In the genomic region with DNA sequence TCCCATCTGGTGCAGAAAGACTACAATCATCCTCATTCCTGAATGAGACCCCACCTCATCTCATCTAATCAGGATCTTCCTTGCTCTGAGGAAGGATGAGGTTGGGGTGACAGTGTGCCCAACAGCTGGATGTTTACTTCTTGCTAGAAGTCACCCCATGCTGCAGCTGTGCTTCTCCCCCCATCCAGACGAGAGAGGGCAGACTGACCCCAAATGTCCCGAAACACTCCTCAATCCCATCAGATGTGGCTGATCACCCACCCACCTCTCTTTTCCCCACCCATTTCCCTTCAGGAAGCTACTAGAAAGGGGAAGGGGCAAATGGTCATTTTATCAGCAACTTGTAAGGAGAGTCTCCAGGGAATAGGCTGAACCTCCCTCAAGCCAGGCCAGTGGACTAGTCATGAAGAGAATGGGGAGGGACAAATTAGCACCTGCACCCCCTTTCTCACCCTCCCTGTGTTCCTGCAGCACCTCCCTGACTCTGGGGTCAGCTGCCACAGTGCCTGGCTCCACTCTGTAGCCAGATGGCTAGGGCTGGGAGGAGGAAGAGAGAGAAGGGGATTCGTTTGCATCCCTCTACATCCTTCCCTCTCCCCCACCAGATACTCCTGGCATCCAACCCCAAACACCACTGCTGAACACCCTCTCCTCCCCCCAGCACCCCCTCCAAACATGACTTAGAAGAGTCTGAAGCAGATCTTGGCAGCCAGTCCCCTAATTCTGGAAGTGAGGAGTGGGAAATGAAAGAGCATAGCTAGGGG, we compare ENCODE assay signal across 8 cellular contexts. TPM values are rescaled to one million over a fixed set of nuclear protein-coding genes. Genes with fewer than 3 reads are reported as not detected.
DNase-seq lines count a peak whose midpoint lies in the region; ATAC-seq, FAIRE-seq and TF ChIP-seq lines count a peak whose summit lies in the region.

No MANE protein-coding gene starts in this region.

- 72% methylated on average over 3 of the region's 3 CpGs for WGBS in SK-N-SH (ENCODE audit: low lambda C conversion rate)

- peaks cover 27 to 57% of the 10 kb centered on the region in 2 experiments for H3K4me1 ChIP-seq in SK-N-SH (ENCODE audit: control insufficient read depth in 1 of 2, insufficient read depth in 2 of 2, low read depth in 1 of 2, low read length in 1 of 2)
- peaks cover 61% of the 10 kb centered on the region for H3K4me1 ChIP-seq in keratinocyte (ENCODE audit: control insufficient read depth, extremely low read depth, insufficient read depth, low read length)

- H3K9me2 ChIP-seq in SK-N-SH = no peaks in the 10 kb centered on the region

- no peak for FAIRE-seq in keratinocyte (lab: Jason Lieb, UNC)

- dilution Hi-C loops in keratinocyte (cut with MboI; ENCODE audit: extremely low pct_ligation_motif_present, low sequenced_read_pairs) = no loop called here

- H3K4me3 Mint-ChIP-seq in activated naive CD8-positive, alpha-beta T cell = peak overlapping the region; percentile 95

- H3K4me2 ChIP-seq in SK-N-SH (peak overlapping the region; percentile 98), keratinocyte (ENCODE audit: control insufficient read depth, extremely low read depth, insufficient read depth, low read depth, low read length) (peak overlapping the region; percentile 100)

- peak overlapping the region; percentile 58 for H3K27ac Mint-ChIP-seq in activated naive CD8-positive, alpha-beta T cell

- H2AFZ ChIP-seq in SK-N-SH (ENCODE audit: low read depth) = no peak overlapping the region
- no peak overlapping the region for H2AFZ ChIP-seq in keratinocyte (ENCODE audit: control insufficient read depth, low read length)

- CTCF ChIA-PET in SK-N-SH (lab: Yijun Ruan, JAX) = interaction anchor here (0.6 to 1.3 kb wide), 4 partner anchors 15 to 131 kb away, joined by 3 to 5 read pairs (median 3); no protein-coding TSS in a partner anchor

- TF ChIP-seq CTCF in SK-N-SH (IDR thresholded peaks at IDR 0.05) = no peak
- TF ChIP-seq CTCF in keratinocyte (optimal IDR thresholded peaks at IDR 0.05 in 1 of 3, IDR thresholded peaks at IDR 0.05 in 1 of 3, conservative IDR thresholded peaks at IDR 0.05 in 1 of 3; ENCODE audit: extremely low read depth in 1 of 3, insufficient read depth in 2 of 3, low read length in 3 of 3) = no peak

- no peaks in the 10 kb centered on the region for H3K27me3 Mint-ChIP-seq in activated naive CD8-positive, alpha-beta T cell

- peaks cover 3% of the 10 kb centered on the region for H3K36me3 Mint-ChIP-seq in activated naive CD8-positive, alpha-beta T cell

- ATAC-seq in SK-N-SH treated with all-trans-retinoic acid at 6 μM for 48 hours (no peak), HG02642 (IDR thresholded peaks at IDR 0.05; ENCODE audit: poor library complexity, unreplicated experiment) (no peak)

- H3K27me3 ChIP-seq in SK-N-SH (ENCODE audit: insufficient read depth) (no peaks in the 10 kb centered on the region), keratinocyte (ENCODE audit: control insufficient read depth, extremely low read depth, insufficient read depth, low read length) (no peaks in the 10 kb centered on the region)

- TF ChIP-seq EP300 in SK-N-SH (IDR thresholded peaks at IDR 0.05; ENCODE audit: borderline replicate concordance in 1 of 2, low read depth in 1 of 2, low read length in 1 of 2) = no peak

- H3K9ac ChIP-seq in SK-N-SH (no peak overlapping the region), keratinocyte (ENCODE audit: control insufficient read depth, extremely low read depth, insufficient read depth, low read length) (peak overlapping the region; percentile 35)

- no peak for TF ChIP-seq RAD21 in SK-N-SH (IDR thresholded peaks at IDR 0.05; ENCODE audit: low read length)

- no peaks in the 10 kb centered on the region for H3K9me3 ChIP-seq in SK-N-SH
- H3K9me3 ChIP-seq in keratinocyte (ENCODE audit: control insufficient read depth, low read depth, low read length) = no peaks in the 10 kb centered on the region

- peaks cover 4% of the 10 kb centered on the region for H3K9me1 ChIP-seq in keratinocyte (ENCODE audit: control insufficient read depth, extremely low read depth, insufficient read depth, low read length)

- DNase-seq in SK-N-SH (peak; percentile 23), keratinocyte (ENCODE audit: low read depth, low spot score) (no peak), substantia nigra (lab: John Stamatoyannopoulos, UW) (peak in 4 of 49 donors; percentile 7 to 28 (median 14))
- no peak for DNase-seq in stimulated activated naive CD4-positive, alpha-beta T cell treated with Interleukin-2 at 50 U/mL for 16 hours (lab: John Stamatoyannopoulos, UW)
- DNase-seq in stimulated activated CD4-positive, alpha-beta T cell treated with anti-CD3 and anti-CD28 coated beads, Interleukin-2, amount 100 ng/mL, for 24 hours = no peak

- no peaks in the 10 kb centered on the region for H3K9me3 Mint-ChIP-seq in activated naive CD8-positive, alpha-beta T cell (ENCODE audit: low read depth)

- H3K36me3 ChIP-seq in SK-N-SH (replicated peaks in 1 of 2; ENCODE audit: control insufficient read depth in 1 of 2, insufficient read depth in 2 of 2, low read length in 1 of 2) = peaks cover 5 to 7% of the 10 kb centered on the region in 2 experiments
- peaks cover 1 to 4% of the 10 kb centered on the region in 2 experiments for H3K36me3 ChIP-seq in keratinocyte (ENCODE audit: control insufficient read depth in 2 of 2, extremely low read depth in 1 of 2, insufficient read depth in 2 of 2, low read length in 2 of 2)

- H3K27ac ChIP-seq in SK-N-SH (ENCODE audit: low read depth in 2 of 2, low read length in 1 of 2) (peak overlapping the region in 1 of 2 experiments; percentile 25; a peak in 1 of 4 replicates), keratinocyte (ENCODE audit: control insufficient read depth, insufficient read depth, low read length) (peak overlapping the region; percentile 17), substantia nigra (ENCODE audit: low read depth, low read length, poor library complexity, severe bottlenecking) (peak overlapping the region; percentile 14)

- H3K4me1 Mint-ChIP-seq in activated naive CD8-positive, alpha-beta T cell (ENCODE audit: low read depth) = peaks cover 81% of the 10 kb centered on the region

- POLR2A ChIA-PET in SK-N-SH (lab: Yijun Ruan, JAX) = interaction anchor here (0.6 kb wide), 1 partner anchor 9 kb away, joined by 3 read pairs; no protein-coding TSS in a partner anchor

- H3K4me3 ChIP-seq in SK-N-SH (ENCODE audit: low read depth in 2 of 2, low read length in 1 of 2) (peak overlapping the region; percentile 26 to 90), keratinocyte (ENCODE audit: control insufficient read depth in 2 of 3, extremely low read depth in 1 of 3, insufficient read depth in 2 of 3, low read depth in 1 of 3, low read length in 3 of 3) (peak overlapping the region; percentile 58 to 95 (median 94))

- peaks cover 69% of the 10 kb centered on the region for H3K79me2 ChIP-seq in SK-N-SH (ENCODE audit: insufficient read depth)
- H3K79me2 ChIP-seq in keratinocyte (ENCODE audit: control insufficient read depth, insufficient read depth, low read length) = peaks cover 74% of the 10 kb centered on the region

- H4K20me1 ChIP-seq in SK-N-SH (ENCODE audit: insufficient read depth) = peaks cover 42% of the 10 kb centered on the region
- H4K20me1 ChIP-seq in keratinocyte (ENCODE audit: control insufficient read depth, extremely low read depth, insufficient read depth, low read length) = peaks cover 6% of the 10 kb centered on the region

- H3F3A ChIP-seq in SK-N-SH (replicated peaks; ENCODE audit: insufficient read depth) = peaks cover 39% of the 10 kb centered on the region

TF ChIP-seq in SK-N-SH, 30 proteins besides CTCF, POLR2A, EP300 and RAD21 (continues in another document):
- TF ChIP-seq RCOR1 (IDR thresholded peaks at IDR 0.05; ENCODE audit: low read length) (no peak), FOXJ3 (CRISPR knock-in tag; IDR thresholded peaks at IDR 0.05) (no peak)

TF ChIP-seq in SK-N-SH treated with all-trans-retinoic acid at 6 μM for 48 hours, 23 proteins besides CTCF, POLR2A, EP300 and RAD21 (continues in another document):
- no peak for TF ChIP-seq ARNTL (CRISPR knock-in tag; IDR thresholded peaks at IDR 0.05; ENCODE audit: borderline replicate concordance, low read depth)
- no peak for TF ChIP-seq ZNF70 (CRISPR knock-in tag; IDR thresholded peaks at IDR 0.05)
- TF ChIP-seq TCF4 (CRISPR knock-in tag; IDR thresholded peaks at IDR 0.05; ENCODE audit: borderline replicate concordance) = no peak

RNA-seq across cellular contexts. Expression of a gene that starts 2.8 kb away (rescaled TPM):
- polyA plus RNA-seq in SK-N-SH (2012; rRNA removed) (32.4 and 34.9 TPM in 2 replicates), keratinocyte (55.7 to 63.7 TPM (median 56.6 TPM) in 3 replicates)
- polyA plus RNA-seq in SK-N-SH (2012; cell fraction: cytosol; rRNA removed) = 17.7 and 22.0 TPM in 2 replicates
- 121 and 132 TPM in 2 replicates for polyA plus RNA-seq in SK-N-SH (2012; cell fraction: nucleus; rRNA removed)
- polyA plus RNA-seq in keratinocyte (2011; ENCODE audit: low read depth) = 158 TPM
- 46.7 and 62.9 TPM in 2 replicates for polyA plus RNA-seq in keratinocyte (2011; cell fraction: cytosol; rRNA removed)
- 232 and 291 TPM in 2 replicates for polyA plus RNA-seq in keratinocyte (2011; cell fraction: nucleus; rRNA removed)
- 33.2 and 36.9 TPM in 2 replicates for polyA plus RNA-seq in keratinocyte (2012; ENCODE audit: low replicate concordance)
- polyA minus RNA-seq in keratinocyte = 119 to 279 TPM (median 150 TPM) in 3 replicates
- polyA minus RNA-seq in keratinocyte (2011; cell fraction: cytosol; rRNA and poly(A)+ RNA removed) = 42.2 TPM
- polyA minus RNA-seq in keratinocyte (2011; cell fraction: nucleus; rRNA and poly(A)+ RNA removed) = 134 and 209 TPM in 2 replicates

RNA-seq across cellular contexts. Expression of a gene that starts 12.9 kb away (rescaled TPM):
- 762 and 917 TPM in 2 replicates for polyA plus RNA-seq in SK-N-SH (2012; rRNA removed)
- 791 and 824 TPM in 2 replicates for polyA plus RNA-seq in SK-N-SH (2012; cell fraction: cytosol; rRNA removed)
- 461 and 654 TPM in 2 replicates for polyA plus RNA-seq in SK-N-SH (2012; cell fraction: nucleus; rRNA removed)
- polyA plus RNA-seq in keratinocyte = 1,041 to 1,488 TPM (median 1,355 TPM) in 3 replicates
- 345 TPM for polyA plus RNA-seq in keratinocyte (2011; ENCODE audit: low read depth)
- polyA plus RNA-seq in keratinocyte (2011; cell fraction: cytosol; rRNA removed) = 1,140 and 1,556 TPM in 2 replicates
- polyA plus RNA-seq in keratinocyte (2011; cell fraction: nucleus; rRNA removed) = 951 and 1,005 TPM in 2 replicates
- 698 and 706 TPM in 2 replicates for polyA plus RNA-seq in keratinocyte (2012; ENCODE audit: low replicate concordance)
- polyA minus RNA-seq in keratinocyte = 1,284 to 1,537 TPM (median 1,516 TPM) in 3 replicates
- polyA minus RNA-seq in keratinocyte (2011; cell fraction: cytosol; rRNA and poly(A)+ RNA removed) = 873 TPM
- polyA minus RNA-seq in keratinocyte (2011; cell fraction: nucleus; rRNA and poly(A)+ RNA removed) = 274 and 399 TPM in 2 replicates

RNA-seq across cellular contexts. Expression of a gene that starts 55.2 kb away (rescaled TPM):
- polyA plus RNA-seq in SK-N-SH (2012; rRNA removed) (38.9 and 40.5 TPM in 2 replicates), keratinocyte (53.0 to 136 TPM (median 112 TPM) in 3 replicates)
- 65.3 and 83.2 TPM in 2 replicates for polyA plus RNA-seq in SK-N-SH (2012; cell fraction: cytosol; rRNA removed)
- polyA plus RNA-seq in SK-N-SH (2012; cell fraction: nucleus; rRNA removed) = 12.5 and 25.3 TPM in 2 replicates
- 958 TPM for polyA plus RNA-seq in keratinocyte (2011; ENCODE audit: low read depth)
- 94.7 and 154 TPM in 2 replicates for polyA plus RNA-seq in keratinocyte (2011; cell fraction: cytosol; rRNA removed)
- polyA plus RNA-seq in keratinocyte (2011; cell fraction: nucleus; rRNA removed) = 49.3 and 78.8 TPM in 2 replicates
- 191 and 202 TPM in 2 replicates for polyA plus RNA-seq in keratinocyte (2012; ENCODE audit: low replicate concordance)
- polyA minus RNA-seq in keratinocyte = 9.1 to 70.6 TPM (median 28.6 TPM) in 3 replicates
- polyA minus RNA-seq in keratinocyte (2011; cell fraction: cytosol; rRNA and poly(A)+ RNA removed) = 76.7 TPM
- 24.5 and 38.3 TPM in 2 replicates for polyA minus RNA-seq in keratinocyte (2011; cell fraction: nucleus; rRNA and poly(A)+ RNA removed)
